In the genomic region with DNA sequence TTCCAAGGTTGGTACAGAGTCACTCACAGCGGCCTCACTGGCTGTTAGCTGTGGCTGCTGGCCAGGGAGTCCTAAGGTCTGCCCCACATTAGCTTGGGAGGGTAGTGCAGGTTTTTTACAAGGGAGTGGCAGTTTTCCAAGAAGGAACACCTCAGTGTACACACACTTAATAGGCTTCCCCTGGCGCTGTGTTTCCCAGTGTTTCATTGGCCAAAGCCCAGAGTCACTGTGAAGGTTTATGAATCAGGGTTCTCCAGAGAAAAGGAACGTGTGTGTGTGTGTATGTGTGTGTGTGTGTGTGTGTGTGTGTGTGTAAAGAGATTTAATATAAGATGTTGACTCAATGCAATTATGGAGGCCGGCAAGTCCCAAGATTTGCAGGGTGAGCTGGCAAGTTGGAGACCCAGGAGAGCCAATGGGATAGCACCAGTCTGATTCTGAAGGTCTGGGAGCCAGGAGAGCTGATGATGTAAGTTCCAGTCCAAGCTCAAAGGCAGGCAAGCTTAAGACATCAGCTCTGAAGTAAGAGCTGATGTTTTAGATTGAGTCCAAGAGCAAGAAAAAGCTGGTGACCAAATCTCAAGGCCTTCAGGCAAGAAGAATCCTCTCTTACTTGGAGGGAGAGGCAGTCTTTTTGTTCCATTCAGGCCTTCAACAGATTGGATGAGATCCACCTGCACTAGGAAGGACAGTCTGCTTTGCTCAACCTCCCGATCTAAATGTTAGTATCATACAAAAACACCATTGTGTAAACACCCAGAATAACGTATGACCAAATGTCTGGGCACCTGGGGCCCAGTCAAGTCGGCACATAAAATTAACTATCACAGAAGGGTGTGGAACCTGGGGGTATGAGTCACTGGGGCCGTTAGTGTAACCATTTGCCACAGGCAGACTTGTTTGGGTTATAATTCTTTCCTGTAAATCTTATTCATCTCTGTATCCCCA, we compare ENCODE assay signal across 8 cellular contexts.
DNase-seq lines count a peak whose midpoint lies in the region; ATAC-seq and TF ChIP-seq lines count a peak whose summit lies in the region.

No MANE protein-coding gene starts in this region.

- no peak for TF ChIP-seq CTCF in fibroblast of mammary gland (conservative IDR thresholded peaks at IDR 0.05; ENCODE audit: control insufficient read depth, insufficient read depth, low read depth, low read length)

- no peak for ATAC-seq in HG02642 (IDR thresholded peaks at IDR 0.05; ENCODE audit: poor library complexity, unreplicated experiment)
- no peak for ATAC-seq in GM19463 (IDR thresholded peaks at IDR 0.05; ENCODE audit: unreplicated experiment)
- no peak for ATAC-seq in HG02885 (IDR thresholded peaks at IDR 0.05; ENCODE audit: poor library complexity, unreplicated experiment)

- DNase-seq in NCI-H2081 (lab: John Stamatoyannopoulos, UW) (peak; percentile 46 to 82), NCI-H2081 treated with DMSO at 0.1 percent for 48 hours (lab: John Stamatoyannopoulos, UW) (no peak), fibroblast of mammary gland (ENCODE audit: low read depth) (peak; percentile 93)
- peak; percentile 25 for DNase-seq in activated CD4-positive, alpha-beta T cell treated with anti-CD3 and anti-CD28 coated beads, Interleukin-2, amount 50 U/mL, for 1 hour
- DNase-seq in stimulated activated CD4-positive, alpha-beta T cell treated with anti-CD3 and anti-CD28 coated beads, Interleukin-4, amount 100 ng/mL, for 1 hour = peak; percentile 45

- no peak overlapping the region for H3K4me3 ChIP-seq in fibroblast of mammary gland (ENCODE audit: control insufficient read depth, low read depth, low read length)
